Comparison of ENCODE assay signal across 28 cellular contexts in the genomic region with DNA sequence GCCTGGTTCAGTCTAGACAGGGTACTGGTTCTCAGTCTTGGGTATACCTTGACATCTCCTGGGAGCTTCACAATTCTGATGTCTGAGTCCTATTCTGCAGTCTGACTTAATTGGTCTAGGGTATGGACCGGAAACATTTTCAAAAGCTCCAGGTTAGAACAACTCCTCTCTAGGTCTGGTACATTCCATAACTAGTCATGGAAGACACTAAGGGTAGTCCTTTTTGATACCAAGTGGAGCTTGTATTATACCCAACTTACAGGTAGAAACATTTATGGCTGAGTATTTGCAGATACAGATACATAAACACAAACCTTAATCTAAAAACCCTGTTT. TPM values are rescaled to one million over a fixed set of nuclear protein-coding genes. Genes with fewer than 3 reads are reported as not detected.
A peak's percentile ranks its signal among the peaks of the same experiment; 100 is the strongest.
DNase-seq lines count a peak whose midpoint lies in the region; ATAC-seq and TF ChIP-seq lines count a peak whose summit lies in the region.
"Had no signal": no experiment of that assay in that cellular context is flagged by ENCODE, and none has a peak within 500 bp of the region (broad histone marks: within the 10 kb centered on the region; RNA-seq: fewer than 3 reads in every experiment).

No MANE protein-coding gene starts in this region.

- H3K27ac Mint-ChIP-seq in Calu3 (ENCODE audit: unreplicated experiment) (peak overlapping the region; percentile 64), GM23338 (no peak overlapping the region; the same call in 1 of the 2 replicates)
- peak overlapping the region; percentile 74 for H3K27ac Mint-ChIP-seq in activated naive CD8-positive, alpha-beta T cell treated with anti-CD3 and anti-CD28 coated beads, Interleukin-2, amount 50 U/mL, for 24 hours
- H3K27ac Mint-ChIP-seq: activated CD8-positive, alpha-beta memory T cell treated with anti-CD3 and anti-CD28 coated beads, Interleukin-2, amount 10 ng/mL, durations not matched to agents 7 days and 5 days had no signal

- intact Hi-C loops in Calu3 (cut with micrococcal nuclease; ENCODE audit: unreplicated experiment): no loop called here
- intact Hi-C loops in vagina (cut with DNase I): no loop called here

- H4K20me1 ChIP-seq in GM23338 (replicated peaks; ENCODE audit: insufficient read depth): peaks cover 50% of the 10 kb centered on the region

- no peak overlapping the region for H3K4me2 ChIP-seq in GM23338

- no peak for TF ChIP-seq POLR2A in vagina (IDR thresholded peaks at IDR 0.05)

- DNase-seq in Calu3 (no peak), GM23338 (ENCODE audit: low spot score) (no peak), SKM-1 (lab: John Stamatoyannopoulos, UW; ENCODE audit: unreplicated experiment) (no peak), vagina (ENCODE audit: extremely low spot score in 2 of 2) (no peak)
- DNase-seq in activated naive CD8-positive, alpha-beta T cell treated with anti-CD3 and anti-CD28 coated beads, Interleukin-2, amount 50 U/mL, for 24 hours: no peak
- DNase-seq: activated CD4-positive, alpha-beta T cell treated with anti-CD3 and anti-CD28 coated beads, Interleukin-2, amount 50 U/mL, for 1 hour; activated CD4-positive, CD25-positive, alpha-beta regulatory T cell; activated CD8-positive, alpha-beta memory T cell treated with anti-CD3 and anti-CD28 coated beads, Interleukin-2, amount 10 ng/mL, durations not matched to agents 7 days and 5 days; activated naive CD4-positive, alpha-beta T cell; amniotic stem cell; C1 segment of cervical spinal cord; Caco-2; heart right ventricle; midbrain; naive B cell; NCI-H1417; NCI-H2029; NCI-H510A treated with DMSO at 0.1 percent for 48 hours; right cardiac atrium; RPMI8226; stimulated activated CD4-positive, alpha-beta T cell treated with anti-CD3 and anti-CD28 coated beads, Interleukin-1b, Interleukin-23, amount 100 ng/mL, for 48 hours; stimulated activated naive CD8-positive, alpha-beta T cell treated with anti-CD3 and anti-CD28 coated beads, Interleukin-15, Interleukin-2, amounts not matched to agents 100 U/mL and 50 U/mL, for 24 hours; upper lobe of right lung had no signal

- H3K36me3 Mint-ChIP-seq in Calu3 (ENCODE audit: insufficient read depth, unreplicated experiment) (peaks cover 96% of the 10 kb centered on the region), GM23338 (ENCODE audit: low read depth) (peaks cover 74% of the 10 kb centered on the region)
- H3K36me3 Mint-ChIP-seq in activated naive CD8-positive, alpha-beta T cell treated with anti-CD3 and anti-CD28 coated beads, Interleukin-2, amount 50 U/mL, for 24 hours (ENCODE audit: low read depth): peaks cover 58% of the 10 kb centered on the region

- H3K4me3 Mint-ChIP-seq in Calu3 (ENCODE audit: low read depth, unreplicated experiment) (no peak overlapping the region), GM23338 (no peak overlapping the region)
- no peak overlapping the region for H3K4me3 Mint-ChIP-seq in activated naive CD8-positive, alpha-beta T cell treated with anti-CD3 and anti-CD28 coated beads, Interleukin-2, amount 50 U/mL, for 24 hours
- H3K4me3 Mint-ChIP-seq: activated CD8-positive, alpha-beta memory T cell treated with anti-CD3 and anti-CD28 coated beads, Interleukin-2, amount 10 ng/mL, durations not matched to agents 7 days and 5 days had no signal

- peaks cover 80% of the 10 kb centered on the region for H3F3A ChIP-seq in GM23338 (replicated peaks; ENCODE audit: low read depth)

- peaks cover 46% of the 10 kb centered on the region for H3K79me2 ChIP-seq in GM23338 (replicated peaks; ENCODE audit: insufficient read depth)

- no peak overlapping the region for H3K4me3 ChIP-seq in GM23338
- H3K4me3 ChIP-seq in vagina: no peak overlapping the region
- H3K4me3 ChIP-seq: breast epithelium, heart right ventricle, SJSA1, upper lobe of right lung had no signal

- H2AFZ ChIP-seq in GM23338: no peak overlapping the region

- ATAC-seq in GM23338: no peak
- ATAC-seq in activated naive CD8-positive, alpha-beta T cell treated with anti-CD3 and anti-CD28 coated beads, Interleukin-2, amount 50 U/mL, for 24 hours: no peak
- ATAC-seq in HG03439 (IDR thresholded peaks at IDR 0.05; ENCODE audit: unreplicated experiment): no peak
- ATAC-seq: activated CD8-positive, alpha-beta memory T cell treated with anti-CD3 and anti-CD28 coated beads, Interleukin-2, amount 10 ng/mL, durations not matched to agents 7 days and 5 days; heart right ventricle; right cardiac atrium; stimulated activated naive CD8-positive, alpha-beta T cell treated with anti-CD3 and anti-CD28 coated beads, Interleukin-15, Interleukin-2, amounts not matched to agents 100 U/mL and 50 U/mL, for 24 hours; upper lobe of right lung had no signal

- H3K9me2 ChIP-seq in GM23338 (ENCODE audit: insufficient read depth): no peaks in the 10 kb centered on the region

- H3K9me3 ChIP-seq in vagina: no peaks in the 10 kb centered on the region
- H3K9me3 ChIP-seq: breast epithelium, Caco-2, heart right ventricle, neutrophil, SJSA1, upper lobe of right lung had no signal

- BruUV-seq in Calu3 (replicated peaks; lab: Mats Ljungman, UMichigan): no TSS peak

- H3K27me3 Mint-ChIP-seq in Calu3 (ENCODE audit: unreplicated experiment) (no peaks in the 10 kb centered on the region), GM23338 (ENCODE audit: insufficient read depth, low read depth, poor library complexity) (peaks cover 17% of the 10 kb centered on the region)
- peaks cover under 1% of the 10 kb centered on the region for H3K27me3 Mint-ChIP-seq in activated naive CD8-positive, alpha-beta T cell treated with anti-CD3 and anti-CD28 coated beads, Interleukin-2, amount 50 U/mL, for 24 hours
- H3K27me3 Mint-ChIP-seq: activated CD8-positive, alpha-beta memory T cell treated with anti-CD3 and anti-CD28 coated beads, Interleukin-2, amount 10 ng/mL, durations not matched to agents 7 days and 5 days; naive B cell had no signal

- CTCF ChIA-PET in Calu3 (lab: Charles Lee): interaction anchor here (0.8 to 1.6 kb wide), 3 partner anchors 23 to 305 kb away, joined by 3 to 7 read pairs (median 3); no protein-coding TSS in a partner anchor

- TF ChIP-seq CTCF in Calu3 (IDR thresholded peaks at IDR 0.05; ENCODE audit: unreplicated experiment) (no peak), GM23338 (conservative IDR thresholded peaks at IDR 0.05; ENCODE audit: low read depth in 2 of 2) (no peak), vagina (IDR thresholded peaks at IDR 0.05) (no peak)

- H3K9me3 Mint-ChIP-seq in Calu3 (ENCODE audit: low read depth, unreplicated experiment) (no peaks in the 10 kb centered on the region), GM23338 (peaks cover 6% of the 10 kb centered on the region; the same call in 1 of the 3 replicates)
- no peaks in the 10 kb centered on the region for H3K9me3 Mint-ChIP-seq in activated naive CD8-positive, alpha-beta T cell treated with anti-CD3 and anti-CD28 coated beads, Interleukin-2, amount 50 U/mL, for 24 hours
- H3K9me3 Mint-ChIP-seq: naive B cell had no signal

- H3K36me3 ChIP-seq in GM23338 (ENCODE audit: insufficient read depth) (peaks cover 59% of the 10 kb centered on the region), vagina (peaks cover 0 to 63% of the 10 kb centered on the region in 2 donors)
- H3K36me3 ChIP-seq: breast epithelium had no signal

- H3K4me1 Mint-ChIP-seq in Calu3 (ENCODE audit: low read depth, unreplicated experiment) (peaks cover 54% of the 10 kb centered on the region), GM23338 (peaks cover 18% of the 10 kb centered on the region; the same call in 2 of the 3 replicates)
- peaks cover 37% of the 10 kb centered on the region for H3K4me1 Mint-ChIP-seq in activated naive CD8-positive, alpha-beta T cell treated with anti-CD3 and anti-CD28 coated beads, Interleukin-2, amount 50 U/mL, for 24 hours

- H3K27ac ChIP-seq in GM23338 (ENCODE audit: low read depth) (peak overlapping the region; percentile 88), vagina (no peak overlapping the region)
- H3K27ac ChIP-seq: breast epithelium, heart right ventricle, HL-60, neutrophil, SJSA1, upper lobe of right lung had no signal

- H3K27me3 ChIP-seq in GM23338 (ENCODE audit: insufficient read depth) (no peaks in the 10 kb centered on the region), vagina (no peaks in the 10 kb centered on the region)
- H3K27me3 ChIP-seq: breast epithelium, heart right ventricle, neutrophil, SJSA1, upper lobe of right lung had no signal

- H3K4me1 ChIP-seq in GM23338 (ENCODE audit: insufficient read depth) (peaks cover 23% of the 10 kb centered on the region), vagina (peaks cover 23% of the 10 kb centered on the region)

TF ChIP-seq in GM23338, 12 proteins besides CTCF, POLR2A, EP300 and RAD21 (continues in another document):
- TF ChIP-seq EZH2phosphoT487 (IDR thresholded peaks at IDR 0.05; ENCODE audit: unreplicated experiment) (no peak), JUNB (IDR thresholded peaks at IDR 0.05; ENCODE audit: unreplicated experiment) (no peak), STAT1 (IDR thresholded peaks at IDR 0.05; ENCODE audit: unreplicated experiment) (no peak), CREB1 (CRISPR knock-in tag; IDR thresholded peaks at IDR 0.05; ENCODE audit: low read depth) (no peak), ZNF114 (CRISPR knock-in tag; IDR thresholded peaks at IDR 0.05) (no peak), NANOG (IDR thresholded peaks at IDR 0.05; ENCODE audit: borderline replicate concordance) (no peak), ZNF331 (CRISPR knock-in tag; IDR thresholded peaks at IDR 0.05; ENCODE audit: low read depth) (no peak)

RNA-seq across cellular contexts. Expression of a gene that starts 5.0 kb away (rescaled TPM):
- 3,443 and 3,829 TPM in 2 replicates for total RNA-seq in Calu3 (2022)
- 877 and 957 TPM in 2 replicates for total RNA-seq in GM23338 (2014; rRNA removed; shearing (Covaris generic))
- 4,267 and 4,484 TPM in 2 replicates for polyA plus RNA-seq in GM23338 (2016; fragmentation: Nextera tagmentation; extraction: Ambion mirVana)
- 1,585 TPM for total RNA-seq in vagina

RNA-seq across cellular contexts. Expression of a gene that starts 21.3 kb away (rescaled TPM):
- 479 and 558 TPM in 2 replicates for total RNA-seq in Calu3 (2022)
- 139 and 173 TPM in 2 replicates for total RNA-seq in GM23338 (2014; rRNA removed; shearing (Covaris generic))
- 48.5 and 48.7 TPM in 2 replicates for polyA plus RNA-seq in GM23338 (2016; fragmentation: Nextera tagmentation; extraction: Ambion mirVana)
- total RNA-seq in vagina: 69.0 TPM

RNA-seq across cellular contexts. Expression of a gene that starts 23.4 kb away (rescaled TPM):
- total RNA-seq in Calu3 (2022): 77.8 and 78.9 TPM in 2 replicates
- total RNA-seq in GM23338 (2014; rRNA removed; shearing (Covaris generic)): 6.4 and 11.6 TPM in 2 replicates
- 28.4 and 29.8 TPM in 2 replicates for polyA plus RNA-seq in GM23338 (2016; fragmentation: Nextera tagmentation; extraction: Ambion mirVana)
- 25.5 TPM for total RNA-seq in vagina

RNA-seq across cellular contexts. Expression of a gene that starts 49.2 kb away (rescaled TPM):
- total RNA-seq in Calu3 (2022): 101 and 120 TPM in 2 replicates
- 36.0 and 43.4 TPM in 2 replicates for total RNA-seq in GM23338 (2014; rRNA removed; shearing (Covaris generic))
- 9.5 and 10.0 TPM in 2 replicates for polyA plus RNA-seq in GM23338 (2016; fragmentation: Nextera tagmentation; extraction: Ambion mirVana)
- total RNA-seq in vagina: 68.5 TPM
